ENCODE assay signal across 8 cellular contexts in genomic region chrX:72540318-72540717, GRCh38. TPM values are rescaled to one million over a fixed set of nuclear protein-coding genes. Genes with fewer than 3 reads are reported as not detected.
A peak's percentile ranks its signal among the peaks of the same experiment; 100 is the strongest.
DNase-seq lines count a peak whose midpoint lies in the region; ATAC-seq and TF ChIP-seq lines count a peak whose summit lies in the region.

No MANE protein-coding gene starts in this region.

- intact Hi-C loops in naive thymus-derived CD4-positive, alpha-beta T cell (cut with micrococcal nuclease): loop anchor here in 1 of 2 donors (2.0 kb wide), 1 partner anchor 296 kb away; no protein-coding TSS in a partner anchor

- no peak for ATAC-seq in HG02852 (IDR thresholded peaks at IDR 0.05; ENCODE audit: unreplicated experiment)
- ATAC-seq in naive thymus-derived CD4-positive, alpha-beta T cell: no peak

- CTCF ChIA-PET in naive thymus-derived CD4-positive, alpha-beta T cell (lab: Charles Lee): no interaction called here

- H3K4me1 Mint-ChIP-seq in naive thymus-derived CD4-positive, alpha-beta T cell: peaks cover 0 to 5% (median 0%) of the 10 kb centered on the region in 7 donors

- H3K4me3 ChIP-seq in epithelial cell of esophagus (ENCODE audit: low read length) (no peak overlapping the region), parathyroid adenoma (ENCODE audit: low read depth, low read length) (no peak overlapping the region)
- no peak overlapping the region for H3K4me3 ChIP-seq in naive thymus-derived CD4-positive, alpha-beta T cell (ENCODE audit: low read length)

- no peaks in the 10 kb centered on the region for H3K79me2 ChIP-seq in parathyroid adenoma

- in situ Hi-C loops in GM13977 (cut with MboI; ENCODE audit: low pct_unique_long_range_greater_than_20kb, low sequenced_read_pairs, unreplicated experiment): loop anchor here (25.0 kb wide), 1 partner anchor 253 kb away; the partner anchor contains the start of gene RPS4X

- no peak overlapping the region for H3K9ac ChIP-seq in parathyroid adenoma

- no peaks in the 10 kb centered on the region for H3K4me1 ChIP-seq in parathyroid adenoma
- no peaks in the 10 kb centered on the region for H3K4me1 ChIP-seq in naive thymus-derived CD4-positive, alpha-beta T cell (ENCODE audit: control insufficient read depth in 2 of 2, insufficient read depth in 2 of 2, low read length in 2 of 2)

- peaks cover 3 to 30% (median 9%) of the 10 kb centered on the region in 5 donors for H3K36me3 Mint-ChIP-seq in naive thymus-derived CD4-positive, alpha-beta T cell

- POLR2A ChIA-PET in naive thymus-derived CD4-positive, alpha-beta T cell (lab: Charles Lee): no interaction called here

- no peak overlapping the region for H2AFZ ChIP-seq in parathyroid adenoma

- no peak overlapping the region for H3K27ac Mint-ChIP-seq in naive thymus-derived CD4-positive, alpha-beta T cell

- peak; percentile 15 for TF ChIP-seq CTCF in GM13977 (IDR thresholded peaks at IDR 0.05; ENCODE audit: extremely low read depth, insufficient read depth, missing control alignments)
- no peak for TF ChIP-seq CTCF in epithelial cell of esophagus (IDR thresholded peaks at IDR 0.05; ENCODE audit: insufficient read depth, low read depth, low read length, missing control alignments)
- peak; percentile 31 for TF ChIP-seq CTCF in parathyroid adenoma (IDR thresholded peaks at IDR 0.05)

- H3K4me3 Mint-ChIP-seq in naive thymus-derived CD4-positive, alpha-beta T cell: no peak overlapping the region

- DNase-seq in GM13977 (ENCODE audit: low spot score) (no peak), NCI-H524 (lab: John Stamatoyannopoulos, UW) (peak; percentile 1 to 59), epithelial cell of esophagus (ENCODE audit: low read depth) (peak; percentile 8)
- DNase-seq in naive thymus-derived CD4-positive, alpha-beta T cell: no peak
- DNase-seq in stimulated activated CD4-positive, alpha-beta T cell treated with anti-CD3 and anti-CD28 coated beads, Interleukin-2, amount 100 ng/mL, for 48 hours: no peak
- no peak for DNase-seq in stimulated activated CD4-positive, alpha-beta T cell treated with anti-CD3 and anti-CD28 coated beads, Interleukin-15, amount 100 ng/mL, for 24 hours

- no peaks in the 10 kb centered on the region for H3K36me3 ChIP-seq in parathyroid adenoma (ENCODE audit: control insufficient read depth, insufficient read depth, low read length)
- H3K36me3 ChIP-seq in naive thymus-derived CD4-positive, alpha-beta T cell (ENCODE audit: control insufficient read depth in 2 of 3, insufficient read depth in 3 of 3, low read length in 3 of 3): no peaks in the 10 kb centered on the region

- H3K27me3 ChIP-seq in parathyroid adenoma (ENCODE audit: control insufficient read depth, insufficient read depth, low read length): no peaks in the 10 kb centered on the region
- H3K27me3 ChIP-seq in naive thymus-derived CD4-positive, alpha-beta T cell (ENCODE audit: control insufficient read depth in 2 of 2, insufficient read depth in 2 of 2, low read length in 2 of 2): no peaks in the 10 kb centered on the region

- no peaks in the 10 kb centered on the region for H3K9me3 ChIP-seq in parathyroid adenoma (ENCODE audit: control insufficient read depth, low read length)
- no peaks in the 10 kb centered on the region for H3K9me3 ChIP-seq in naive thymus-derived CD4-positive, alpha-beta T cell (ENCODE audit: control insufficient read depth in 2 of 3, low read length in 3 of 3)

- H3K9me3 Mint-ChIP-seq in naive thymus-derived CD4-positive, alpha-beta T cell: no peaks in the 10 kb centered on the region

- no peak overlapping the region for H3K4me2 ChIP-seq in parathyroid adenoma (ENCODE audit: low read length)

- H3K27me3 Mint-ChIP-seq in naive thymus-derived CD4-positive, alpha-beta T cell: no peaks in the 10 kb centered on the region

- H3K27ac ChIP-seq in parathyroid adenoma: no peak overlapping the region
- H3K27ac ChIP-seq in naive thymus-derived CD4-positive, alpha-beta T cell (ENCODE audit: low read depth, low read length): no peak overlapping the region

RNA-seq across cellular contexts. Expression of gene HDAC8, which starts 32.3 kb away (rescaled TPM):
- 10 to 100 TPM; 13.1 to 30.6 (median 19.7) TPM for total RNA-seq in naive thymus-derived CD4-positive, alpha-beta T cell
- 10 to 100 TPM; 11.9 to 14.8 TPM for polyA plus RNA-seq in naive thymus-derived CD4-positive, alpha-beta T cell

Comparison
In these comparisons a context has a peak if more than half of its experiments do, and no peak if none do; other contexts are left out.
1. DNase-seq: peak in NCI-H524 (2 of 2) and epithelial cell of esophagus (single experiment); none in GM13977 (single experiment), naive thymus-derived CD4-positive, alpha-beta T cell (0 of 9), stimulated activated CD4-positive, alpha-beta T cell treated with anti-CD3 and anti-CD28 coated beads, Interleukin-2, amount 100 ng/mL, for 48 hours (0 of 2) and stimulated activated CD4-positive, alpha-beta T cell treated with anti-CD3 and anti-CD28 coated beads, Interleukin-15, amount 100 ng/mL, for 24 hours (single experiment).